Comparison of ENCODE assay signal across 20 cellular contexts in the genomic region with DNA sequence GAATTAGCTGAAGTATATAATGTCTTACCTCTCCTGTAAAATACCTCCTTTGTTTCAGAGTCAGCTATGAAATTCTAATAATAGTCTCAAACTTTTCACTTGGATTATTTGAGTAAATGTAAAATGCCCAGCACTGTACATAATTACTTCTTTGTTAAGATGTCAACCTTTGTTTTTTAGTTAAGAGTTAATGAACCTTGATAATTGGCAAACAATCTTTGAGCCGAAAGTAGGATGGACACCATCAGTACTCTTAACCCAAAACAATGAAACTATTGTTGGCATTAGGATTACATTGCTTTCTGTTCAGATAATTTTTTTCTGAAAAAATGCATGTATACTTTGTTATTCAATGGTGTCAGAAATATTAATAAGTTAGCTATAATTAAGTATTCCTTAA. TPM values are rescaled to one million over a fixed set of nuclear protein-coding genes. Genes with fewer than 3 reads are reported as not detected.
DNase-seq lines count a peak whose midpoint lies in the region; ATAC-seq, FAIRE-seq and TF ChIP-seq lines count a peak whose summit lies in the region.
"Had no signal": no experiment of that assay in that cellular context is flagged by ENCODE, and none has a peak within 500 bp of the region (broad histone marks: within the 10 kb centered on the region; RNA-seq: fewer than 3 reads in every experiment).

No MANE protein-coding gene starts in this region.

- H3K9me3 ChIP-seq in pancreas: no peaks in the 10 kb centered on the region
- H3K9me3 ChIP-seq: BLaER1 treated with 17β-estradiol and CSF1 and Interleukin-3, amounts not matched to agents 10 nM and 100 nM had no signal

- H3K27me3 ChIP-seq in pancreas: no peaks in the 10 kb centered on the region

- H3K4me1 ChIP-seq in pancreas: no peaks in the 10 kb centered on the region

- H3K4me3 Mint-ChIP-seq in brain: peak overlapping the region in 4 of 5 experiments; percentile 17 to 58 (median 36)
- H3K4me3 Mint-ChIP-seq in activated T-helper 17 cell treated with anti-CD3 and anti-CD28 coated beads, Interleukin-2, amount 50 U/mL, for 72 hours: no peak overlapping the region
- H3K4me3 Mint-ChIP-seq: B cell; CD8-positive, alpha-beta T cell had no signal

- intact Hi-C loops in pancreas (cut with DNase I): no loop called here

- no peak overlapping the region for H3K27ac ChIP-seq in pancreas
- H3K27ac ChIP-seq: BLaER1 treated with 17β-estradiol and CSF1 and Interleukin-3, amounts not matched to agents 10 nM and 100 nM; GM23248 had no signal

- H3K36me3 Mint-ChIP-seq in brain: no peaks in the 10 kb centered on the region
- H3K36me3 Mint-ChIP-seq in activated T-helper 17 cell treated with anti-CD3 and anti-CD28 coated beads, Interleukin-2, amount 50 U/mL, for 72 hours (ENCODE audit: low read depth): peaks cover 5% of the 10 kb centered on the region

- peaks cover 21% of the 10 kb centered on the region for H3K27me3 Mint-ChIP-seq in brain
- H3K27me3 Mint-ChIP-seq in activated T-helper 17 cell treated with anti-CD3 and anti-CD28 coated beads, Interleukin-2, amount 50 U/mL, for 72 hours: no peaks in the 10 kb centered on the region

- H3K27ac Mint-ChIP-seq in brain: no peak overlapping the region
- no peak overlapping the region for H3K27ac Mint-ChIP-seq in activated T-helper 17 cell treated with anti-CD3 and anti-CD28 coated beads, Interleukin-2, amount 50 U/mL, for 72 hours
- H3K27ac Mint-ChIP-seq: B cell; CD8-positive, alpha-beta T cell had no signal

- WGBS in pancreas, 2 donors: 39 to 48% methylated on average over 1 of the region's 1 CpG

- DNase-seq in NCI-H748 (lab: John Stamatoyannopoulos, UW; ENCODE audit: unreplicated experiment) (peak; percentile 2), NCI-H748 treated with DMSO at 0.1 percent for 48 hours (lab: John Stamatoyannopoulos, UW) (no peak), NCI-H526 (lab: John Stamatoyannopoulos, UW) (peak; percentile 59 to 68), retinal pigment epithelial cell (ENCODE audit: low read depth) (peak; percentile 55), erythroblast (lab: John Stamatoyannopoulos, UW) (no peak), pancreas (no peak)
- DNase-seq: 8988T; CD8-positive, alpha-beta T cell; DMS 273 treated with DMSO at 0.1 percent for 48 hours; DMS53; DND-41; EL; GM23248 had no signal

- H3K9me3 Mint-ChIP-seq in brain: no peaks in the 10 kb centered on the region
- H3K9me3 Mint-ChIP-seq in activated T-helper 17 cell treated with anti-CD3 and anti-CD28 coated beads, Interleukin-2, amount 50 U/mL, for 72 hours: no peaks in the 10 kb centered on the region
- H3K9me3 Mint-ChIP-seq: CD8-positive, alpha-beta T cell had no signal

- no peak for FAIRE-seq in pancreas (lab: Jason Lieb, UNC)
- FAIRE-seq: GM12878 had no signal

- TF ChIP-seq POLR2A in erythroblast (IDR thresholded peaks at IDR 0.05; ENCODE audit: low read length): no peak

- H3K4me1 Mint-ChIP-seq in brain: peaks cover 34% of the 10 kb centered on the region
- peaks cover 20% of the 10 kb centered on the region for H3K4me1 Mint-ChIP-seq in activated T-helper 17 cell treated with anti-CD3 and anti-CD28 coated beads, Interleukin-2, amount 50 U/mL, for 72 hours

- no peak for TF ChIP-seq CTCF in brain (conservative IDR thresholded peaks at IDR 0.05)
- TF ChIP-seq CTCF in retinal pigment epithelial cell (conservative IDR thresholded peaks at IDR 0.05; ENCODE audit: low read depth, low read length): no peak
- no peak for TF ChIP-seq CTCF in pancreas (IDR thresholded peaks at IDR 0.05)

- H3K36me3 ChIP-seq in pancreas: no peaks in the 10 kb centered on the region
- H3K36me3 ChIP-seq: BLaER1 treated with 17β-estradiol and CSF1 and Interleukin-3, amounts not matched to agents 10 nM and 100 nM; HAP-1 had no signal

- no peak for ATAC-seq in activated T-helper 17 cell treated with anti-CD3 and anti-CD28 coated beads, Interleukin-2, amount 50 U/mL, for 72 hours (replicated peaks)
- ATAC-seq in pancreas: no peak
- ATAC-seq: CD8-positive, alpha-beta T cell; GM12878 had no signal

- H3K4me3 ChIP-seq in retinal pigment epithelial cell (ENCODE audit: low read length) (no peak overlapping the region), pancreas (no peak overlapping the region)
- H3K4me3 ChIP-seq: BLaER1 treated with 17β-estradiol and CSF1 and Interleukin-3, amounts not matched to agents 10 nM and 100 nM; GM12878; GM23248; HAP-1 had no signal

RNA-seq across cellular contexts. Expression of gene NECTIN3, which starts 3.0 kb away (rescaled TPM):
- polyA plus RNA-seq in brain (ENCODE audit: insufficient read depth, low read depth, low replicate concordance): 1.4 TPM
- total RNA-seq in activated T-helper 17 cell treated with anti-CD3 and anti-CD28 coated beads, Interleukin-2, amount 50 U/mL, for 72 hours: 1 to 10 TPM; 9.3 to 9.6 TPM
- total RNA-seq in pancreas: 10 to 100 TPM in 2 of 6 donors, 1 to 10 TPM in 4; 5.1 to 10.3 (median 8.1) TPM
- polyA plus RNA-seq in pancreas: 1 to 10 TPM; 1.3 to 6.8 TPM
- total RNA-seq: G401 had no signal
- polyA plus RNA-seq: GM12878 had no signal

Comparison
In these comparisons a context has a peak if more than half of its experiments do, and no peak if none do; other contexts are left out.
1. DNase-seq: peak in NCI-H748 (single experiment), NCI-H526 (2 of 2) and retinal pigment epithelial cell (single experiment); none in NCI-H748 treated with DMSO at 0.1 percent for 48 hours (single experiment), erythroblast (0 of 2) and pancreas (0 of 6).